9 cellular contexts compared by ENCODE assay signal in the genomic region with DNA sequence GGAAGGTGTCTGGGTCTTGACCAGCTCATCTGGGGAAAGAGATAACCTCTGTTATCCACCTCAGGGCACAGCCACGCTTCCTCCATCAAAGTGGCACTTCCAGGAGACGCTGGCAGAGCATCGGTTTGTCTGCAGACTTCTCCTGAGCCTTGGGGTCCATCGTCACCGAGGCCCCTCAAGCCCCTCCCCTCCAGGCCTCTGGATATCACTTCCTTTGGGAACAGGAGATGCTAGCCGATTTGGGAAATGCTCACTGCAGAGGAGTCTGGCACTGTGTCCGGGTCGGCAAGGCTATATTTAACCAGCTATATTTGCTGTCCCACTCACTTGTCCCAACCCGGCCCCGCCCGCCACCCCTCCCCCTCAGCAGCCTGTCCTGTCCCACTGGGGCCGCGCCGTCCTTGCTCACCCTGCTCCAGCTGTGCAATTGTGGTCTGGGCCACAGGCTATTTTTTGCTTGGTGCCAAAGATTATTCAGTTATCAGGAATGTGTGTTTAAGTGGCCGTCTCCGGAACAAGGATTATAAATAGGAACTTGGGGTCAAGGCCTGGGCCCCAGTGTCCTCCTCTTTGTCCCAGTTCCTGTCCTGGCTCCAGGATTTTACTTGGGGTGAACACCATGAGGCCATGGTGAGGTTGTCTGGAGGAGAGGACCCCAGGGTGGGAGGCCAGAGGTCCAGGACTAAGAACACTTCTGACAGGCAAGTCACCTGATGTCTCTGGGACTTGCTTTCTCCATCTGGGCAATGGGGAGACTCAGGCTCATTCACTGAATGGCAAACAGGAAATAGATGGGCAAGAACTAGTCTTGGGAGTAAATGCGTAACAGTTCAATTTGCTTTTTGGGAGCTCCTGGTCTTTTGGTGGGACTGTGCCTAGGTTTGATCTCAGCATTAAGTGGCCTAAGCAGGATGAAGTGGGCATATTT.
DNase-seq lines count a peak whose midpoint lies in the region; ATAC-seq and TF ChIP-seq lines count a peak whose summit lies in the region.
"Had no signal": no experiment of that assay in that cellular context is flagged by ENCODE, and none has a peak within 500 bp of the region (broad histone marks: within the 10 kb centered on the region; RNA-seq: fewer than 3 reads in every experiment).

No MANE protein-coding gene starts in this region.

- ATAC-seq in GM21423 (IDR thresholded peaks at IDR 0.05; ENCODE audit: unreplicated experiment): no peak

- H3K9ac ChIP-seq in fibroblast of lung (ENCODE audit: insufficient read depth, low read length): no peak overlapping the region

- H3K9me3 ChIP-seq in fibroblast of lung (ENCODE audit: control insufficient read depth, insufficient read depth, low read depth, low read length): no peaks in the 10 kb centered on the region

- H3K79me2 ChIP-seq in fibroblast of lung (ENCODE audit: control insufficient read depth, insufficient read depth, low read length): no peaks in the 10 kb centered on the region

- H3K27me3 Mint-ChIP-seq in neural crest cell (ENCODE audit: low read depth): no peaks in the 10 kb centered on the region

- POLR2A ChIA-PET in RWPE1 (lab: Yijun Ruan, JAX; ENCODE audit: low non-redundant PET): no interaction called here

- no peaks in the 10 kb centered on the region for H3K36me3 Mint-ChIP-seq in neural crest cell (ENCODE audit: low read depth)

- H3K4me1 Mint-ChIP-seq in neural crest cell: peaks cover 23% of the 10 kb centered on the region

- H4K20me1 ChIP-seq in fibroblast of lung (ENCODE audit: control insufficient read depth, extremely low read depth, insufficient read depth, low read length): no peaks in the 10 kb centered on the region

- no peak overlapping the region for H3K4me3 ChIP-seq in fibroblast of lung (replicated peaks in 1 of 4; ENCODE audit: control extremely low read depth in 1 of 4, insufficient read depth in 1 of 4, low read depth in 3 of 4, low read length in 4 of 4)

- TF ChIP-seq CTCF in RWPE1 (conservative IDR thresholded peaks at IDR 0.05; ENCODE audit: low read depth) (no peak), fibroblast of lung (conservative IDR thresholded peaks at IDR 0.05 in 1 of 2, IDR thresholded peaks at IDR 0.05 in 1 of 2; ENCODE audit: low read depth in 1 of 2, low read length in 2 of 2) (no peak), neural crest cell (conservative IDR thresholded peaks at IDR 0.05) (no peak)

- peaks cover 6% of the 10 kb centered on the region for H3K27me3 ChIP-seq in fibroblast of lung (ENCODE audit: control insufficient read depth, insufficient read depth, low read length)

- H3K9me3 Mint-ChIP-seq in neural crest cell: peaks cover 1% of the 10 kb centered on the region

- peak; percentile 87 for DNase-seq in AG08396 (ENCODE audit: low spot score)
- DNase-seq in RWPE1 (ENCODE audit: low spot score): peak; percentile 32
- DNase-seq in fibroblast of lung (ENCODE audit: low read depth in 2 of 2): peak; percentile 79 to 85
- DNase-seq in neural crest cell (ENCODE audit: low read depth, low spot score): no peak
- DNase-seq in NCI-H2107 (lab: John Stamatoyannopoulos, UW): no peak
- no peak for DNase-seq in globus pallidus (ENCODE audit: low spot score)
- no peak for DNase-seq in NCI-H82 (lab: John Stamatoyannopoulos, UW)
- DNase-seq: C1 segment of cervical spinal cord had no signal

- peak overlapping the region; percentile 73 for H3K27ac Mint-ChIP-seq in neural crest cell (ENCODE audit: unreplicated experiment)

- CTCF ChIA-PET in RWPE1 (lab: Yijun Ruan, JAX): interaction anchor here (1.8 kb wide), 1 partner anchor 81 kb away, joined by 4 read pairs; no protein-coding TSS in a partner anchor

- peak overlapping the region; percentile 27 for H3K4me2 ChIP-seq in fibroblast of lung (ENCODE audit: extremely low read depth, insufficient read depth, low read length)

- peaks cover 15% of the 10 kb centered on the region for H3K4me1 ChIP-seq in fibroblast of lung (ENCODE audit: control insufficient read depth, extremely low read depth, insufficient read depth, low read length)

- no peak overlapping the region for H3K4me3 Mint-ChIP-seq in neural crest cell

- H3K27ac ChIP-seq in RWPE1: no peak overlapping the region
- H3K27ac ChIP-seq in fibroblast of lung (ENCODE audit: insufficient read depth, low read length): no peak overlapping the region

- no peaks in the 10 kb centered on the region for H3K36me3 ChIP-seq in fibroblast of lung (ENCODE audit: control insufficient read depth, insufficient read depth, low read length)

- H2AFZ ChIP-seq in fibroblast of lung (ENCODE audit: low read length): no peak overlapping the region

Comparison
In these comparisons a context has a peak if more than half of its experiments do, and no peak if none do; other contexts are left out.
1. DNase-seq: peak in AG08396 (single experiment), RWPE1 (single experiment) and fibroblast of lung (2 of 2); none in neural crest cell (single experiment), NCI-H2107 (single experiment), globus pallidus (single experiment) and NCI-H82 (single experiment).